36 cellular contexts compared by ENCODE assay signal in the genomic region with DNA sequence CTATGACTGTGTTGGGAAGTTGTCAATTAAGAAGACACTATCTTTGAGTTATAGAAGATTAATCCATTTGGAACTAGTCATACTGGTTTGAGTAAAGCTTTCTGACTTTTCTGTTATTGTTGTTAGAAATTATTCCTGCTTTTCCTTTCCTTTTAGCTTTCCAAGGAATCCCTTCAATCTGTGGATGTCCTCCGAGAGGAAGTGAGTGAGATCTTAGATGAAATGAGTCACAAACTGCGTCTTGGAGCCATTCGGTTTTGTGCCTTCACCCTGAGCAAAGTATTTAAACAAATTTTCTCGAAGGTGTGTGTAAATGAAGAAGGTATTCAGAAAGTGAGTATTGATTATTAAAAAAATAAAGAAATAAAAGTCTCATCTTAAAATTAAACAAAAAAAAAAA. TPM values are rescaled to one million over a fixed set of nuclear protein-coding genes. Genes with fewer than 3 reads are reported as not detected.
DNase-seq lines count a peak whose midpoint lies in the region; ATAC-seq, FAIRE-seq and TF ChIP-seq lines count a peak whose summit lies in the region.
"Had no signal": no experiment of that assay in that cellular context is flagged by ENCODE, and none has a peak within 500 bp of the region (broad histone marks: within the 10 kb centered on the region; RNA-seq: fewer than 3 reads in every experiment).

No MANE protein-coding gene starts in this region.

- peaks cover 10% of the 10 kb centered on the region for H3K9me3 Mint-ChIP-seq in activated CD8-positive, alpha-beta T cell treated with anti-CD3 and anti-CD28 coated beads, Interleukin-2, amount 10 ng/mL, durations not matched to agents 7 days and 5 days (ENCODE audit: insufficient read depth)
- H3K9me3 Mint-ChIP-seq: CD4-positive, alpha-beta T cell had no signal

- no peaks in the 10 kb centered on the region for H3K4me1 Mint-ChIP-seq in activated CD8-positive, alpha-beta T cell treated with anti-CD3 and anti-CD28 coated beads, Interleukin-2, amount 10 ng/mL, durations not matched to agents 7 days and 5 days (ENCODE audit: low read depth)
- H3K4me1 Mint-ChIP-seq: B cell, CD14-positive monocyte had no signal

- TF ChIP-seq CTCF in endothelial cell of umbilical vein (IDR thresholded peaks at IDR 0.05; ENCODE audit: extremely low read depth in 1 of 2, insufficient read depth in 1 of 2, low read depth in 1 of 2, low read length in 2 of 2), result no peak

- FAIRE-seq in endothelial cell of umbilical vein (lab: Jason Lieb, UNC), result no peak
- FAIRE-seq: A204.1, A549 had no signal

- ATAC-seq in activated CD8-positive, alpha-beta T cell treated with anti-CD3 and anti-CD28 coated beads, Interleukin-2, amount 10 ng/mL, durations not matched to agents 7 days and 5 days, result no peak
- ATAC-seq: A549; CD8-positive, alpha-beta T cell had no signal

- TF ChIP-seq POLR2A in endothelial cell of umbilical vein (IDR thresholded peaks at IDR 0.05; ENCODE audit: low read depth, low read length), result no peak

- no peaks in the 10 kb centered on the region for H4K20me1 ChIP-seq in endothelial cell of umbilical vein (replicated peaks; ENCODE audit: control insufficient read depth, extremely low read depth, insufficient read depth, low read length)
- H4K20me1 ChIP-seq: BLaER1; BLaER1 treated with 17β-estradiol and CSF1 and Interleukin-3, amounts not matched to agents 10 nM and 100 nM had no signal

- H3K27ac Mint-ChIP-seq in activated CD8-positive, alpha-beta T cell treated with anti-CD3 and anti-CD28 coated beads, Interleukin-2, amount 10 ng/mL, durations not matched to agents 7 days and 5 days, result no peak overlapping the region
- H3K27ac Mint-ChIP-seq: B cell; CD14-positive monocyte; CD4-positive, alpha-beta memory T cell; CD4-positive, alpha-beta T cell; CD4-positive, CD25-positive, alpha-beta regulatory T cell; CD8-positive, alpha-beta T cell had no signal

- CTCF ChIA-PET in endothelial cell of umbilical vein (lab: Charles Lee), result interaction anchor here (0.7 to 2.0 kb wide), 5 partner anchors 10 to 618 kb away, joined by 3 to 6 read pairs (median 5); a partner anchor contains a TSS
- CTCF ChIA-PET in activated CD8-positive, alpha-beta T cell treated with anti-CD3 and anti-CD28 coated beads, Interleukin-2, amount 10 ng/mL, durations not matched to agents 7 days and 5 days (lab: Charles Lee), result no interaction called here

- no peaks in the 10 kb centered on the region for H3K79me2 ChIP-seq in endothelial cell of umbilical vein (ENCODE audit: control insufficient read depth, insufficient read depth, low read length)

- H3K9ac ChIP-seq in adipocyte (ENCODE audit: low read length), result no peak overlapping the region
- H3K9ac ChIP-seq in endothelial cell of umbilical vein (replicated peaks; ENCODE audit: extremely low read depth, insufficient read depth, low read length), result no peak overlapping the region
- H3K9ac ChIP-seq: BLaER1; BLaER1 treated with 17β-estradiol and CSF1 and Interleukin-3, amounts not matched to agents 10 nM and 100 nM had no signal

- POLR2A ChIA-PET in endothelial cell of umbilical vein (lab: Charles Lee), result no interaction called here
- POLR2A ChIA-PET in activated CD8-positive, alpha-beta T cell treated with anti-CD3 and anti-CD28 coated beads, Interleukin-2, amount 10 ng/mL, durations not matched to agents 7 days and 5 days (lab: Charles Lee), result interaction anchor here (0.7 kb wide), 1 partner anchor 402 kb away, joined by 3 read pairs; no protein-coding TSS in a partner anchor

- no peak overlapping the region for H3K27ac ChIP-seq in endothelial cell of umbilical vein (ENCODE audit: insufficient read depth, low read depth, low read length)
- H3K27ac ChIP-seq: 22Rv1; A549; BLaER1; BLaER1 treated with 17β-estradiol and CSF1 and Interleukin-3, amounts not matched to agents 10 nM and 100 nM; C4-2B had no signal

- H3K4me1 ChIP-seq in adipocyte (ENCODE audit: control insufficient read depth, insufficient read depth, low read length) (no peaks in the 10 kb centered on the region), endothelial cell of umbilical vein (ENCODE audit: control insufficient read depth, extremely low read depth, insufficient read depth, low read length) (peaks cover 7% of the 10 kb centered on the region)
- H3K4me1 ChIP-seq: A549; BE2C; BLaER1; BLaER1 treated with 17β-estradiol and CSF1 and Interleukin-3, amounts not matched to agents 10 nM and 100 nM; Caco-2 had no signal

- BruUV-seq in endothelial cell of umbilical vein (replicated peaks; lab: Mats Ljungman, UMichigan), result no TSS peak

- no peaks in the 10 kb centered on the region for H3K9me1 ChIP-seq in endothelial cell of umbilical vein (replicated peaks; ENCODE audit: control insufficient read depth, extremely low read depth, insufficient read depth, low read length)

- no peak overlapping the region for H2AFZ ChIP-seq in endothelial cell of umbilical vein (ENCODE audit: low read depth, low read length)

- H3K4me2 ChIP-seq in endothelial cell of umbilical vein (ENCODE audit: insufficient read depth, low read length), result peak overlapping the region; percentile 32
- H3K4me2 ChIP-seq: A549; BLaER1; BLaER1 treated with 17β-estradiol and CSF1 and Interleukin-3, amounts not matched to agents 10 nM and 100 nM had no signal

- dilution Hi-C loops in endothelial cell of umbilical vein (cut with MboI; ENCODE audit: extremely low pct_ligation_motif_present, low sequenced_read_pairs), result no loop called here

- H3K36me3 ChIP-seq in adipocyte (ENCODE audit: control insufficient read depth, insufficient read depth, low read length, severe bottlenecking) (peaks cover 94% of the 10 kb centered on the region), endothelial cell of umbilical vein (ENCODE audit: control insufficient read depth in 2 of 2, extremely low read depth in 1 of 2, insufficient read depth in 2 of 2, low read length in 2 of 2) (peaks cover 15 to 18% of the 10 kb centered on the region in 2 experiments)

- intact Hi-C loops in endothelial cell of umbilical vein (cut with micrococcal nuclease), result no loop called here

- H3K27me3 Mint-ChIP-seq in activated CD8-positive, alpha-beta T cell treated with anti-CD3 and anti-CD28 coated beads, Interleukin-2, amount 10 ng/mL, durations not matched to agents 7 days and 5 days (ENCODE audit: low read depth), result no peaks in the 10 kb centered on the region
- H3K27me3 Mint-ChIP-seq: B cell; CD4-positive, alpha-beta memory T cell; CD4-positive, alpha-beta T cell; CD4-positive, CD25-positive, alpha-beta regulatory T cell; CD8-positive, alpha-beta memory T cell had no signal

- H3K4me3 Mint-ChIP-seq in activated CD8-positive, alpha-beta T cell treated with anti-CD3 and anti-CD28 coated beads, Interleukin-2, amount 10 ng/mL, durations not matched to agents 7 days and 5 days, result no peak overlapping the region
- H3K4me3 Mint-ChIP-seq: B cell; CD14-positive monocyte; CD4-positive, alpha-beta memory T cell; CD4-positive, alpha-beta T cell; CD4-positive, CD25-positive, alpha-beta regulatory T cell; CD8-positive, alpha-beta memory T cell; CD8-positive, alpha-beta T cell had no signal

- no peaks in the 10 kb centered on the region for H3K27me3 ChIP-seq in adipocyte (replicated peaks; ENCODE audit: control insufficient read depth, insufficient read depth, low read length)
- H3K27me3 ChIP-seq in endothelial cell of umbilical vein (ENCODE audit: control insufficient read depth in 2 of 2, insufficient read depth in 2 of 2, low read length in 2 of 2), result no peaks in the 10 kb centered on the region
- H3K27me3 ChIP-seq: BE2C; BLaER1; BLaER1 treated with 17β-estradiol and CSF1 and Interleukin-3, amounts not matched to agents 10 nM and 100 nM had no signal

- peak overlapping the region; percentile 54 for H3K4me3 ChIP-seq in adipocyte (ENCODE audit: low read length)
- H3K4me3 ChIP-seq in endothelial cell of umbilical vein (replicated peaks in 1 of 3; ENCODE audit: insufficient read depth in 1 of 3, low read depth in 1 of 3, low read length in 3 of 3), result no peak overlapping the region
- H3K4me3 ChIP-seq: A549; BLaER1; BLaER1 treated with 17β-estradiol and CSF1 and Interleukin-3, amounts not matched to agents 10 nM and 100 nM had no signal

- H3K36me3 Mint-ChIP-seq in activated CD8-positive, alpha-beta T cell treated with anti-CD3 and anti-CD28 coated beads, Interleukin-2, amount 10 ng/mL, durations not matched to agents 7 days and 5 days (ENCODE audit: low read depth), result peaks cover 85% of the 10 kb centered on the region

- H3K9me3 ChIP-seq in adipocyte (ENCODE audit: control insufficient read depth, low read length), result peaks cover 87% of the 10 kb centered on the region
- H3K9me3 ChIP-seq in endothelial cell of umbilical vein (replicated peaks; ENCODE audit: control insufficient read depth, insufficient read depth, low read length), result no peaks in the 10 kb centered on the region
- H3K9me3 ChIP-seq: BE2C had no signal

- DNase-seq in ELR (ENCODE audit: low read depth) (peak; percentile 8), adipocyte (ENCODE audit: low read depth) (no peak), dermis blood vessel endothelial cell (peak; percentile 54), endothelial cell of umbilical vein (ENCODE audit: low read depth, low spot score) (peak; percentile 15), HCEC 1CT (no peak), inferior parietal cortex (ENCODE audit: extremely low spot score) (no peak)
- DNase-seq in activated T-cell treated with anti-CD3 and anti-CD28 coated beads, Interleukin-2, amount 50 U/mL, for 48 hours, result no peak
- DNase-seq in activated CD8-positive, alpha-beta T cell treated with anti-CD3 and anti-CD28 coated beads, Interleukin-2, amount 10 ng/mL, durations not matched to agents 7 days and 5 days, result no peak
- DNase-seq: 8988T; ACHN; AML-193; BE2C; C1 segment of cervical spinal cord; Caco-2; Calu3; CD4-positive, alpha-beta memory T cell; CD4-positive, alpha-beta T cell; CD4-positive, CD25-positive, alpha-beta regulatory T cell; CD8-positive, alpha-beta memory T cell; CD8-positive, alpha-beta T cell; COR-L47; DMS 273 treated with DMSO at 0.1 percent for 48 hours; DMS153; DMS53; DMS79; DMS79 treated with DMSO at 0.1 percent for 48 hours; DND-41; EL had no signal

TF ChIP-seq in endothelial cell of umbilical vein, 7 proteins besides CTCF, POLR2A, EP300 and RAD21 (continues in another document):
- TF ChIP-seq POLR2AphosphoS5 (IDR thresholded peaks at IDR 0.05; ENCODE audit: insufficient read depth, low read depth, low read length), result no peak
- TF ChIP-seq GATA2 (IDR thresholded peaks at IDR 0.05; ENCODE audit: insufficient read depth, insufficient read length, low read depth, low read length), result no peak

RNA-seq across cellular contexts. Expression of a gene that starts 19.3 kb away (rescaled TPM):
- 51.7 and 69.0 TPM in 2 replicates for total RNA-seq in dermis blood vessel endothelial cell
- 44.1 and 51.4 TPM in 2 replicates for total RNA-seq in endothelial cell of umbilical vein
- polyA plus RNA-seq in endothelial cell of umbilical vein, result 17.7 and 18.9 TPM in 2 replicates
- 24.5 and 25.7 TPM in 2 replicates for polyA plus RNA-seq in endothelial cell of umbilical vein (2011; cell fraction: cytosol; rRNA removed)
- 40.1 and 61.1 TPM in 2 replicates for polyA plus RNA-seq in endothelial cell of umbilical vein (2011; cell fraction: nucleus; rRNA removed)
- 35.9 and 49.0 TPM in 2 replicates for polyA plus RNA-seq in endothelial cell of umbilical vein (2012)
- 33.4 and 34.4 TPM in 2 replicates for polyA minus RNA-seq in endothelial cell of umbilical vein
- 21.2 TPM for polyA minus RNA-seq in endothelial cell of umbilical vein (2011; cell fraction: cytosol; rRNA and poly(A)+ RNA removed)
- polyA minus RNA-seq in endothelial cell of umbilical vein (2011; cell fraction: nucleus; rRNA and poly(A)+ RNA removed), result 19.8 and 25.5 TPM in 2 replicates
- total RNA-seq in activated CD8-positive, alpha-beta T cell treated with anti-CD3 and anti-CD28 coated beads, Interleukin-2, amount 10 ng/mL, durations not matched to agents 7 days and 5 days, result 10 to 100 TPM; 35.7 to 37.9 TPM

Comparison
In these comparisons a context has a peak if more than half of its experiments do, and no peak if none do; other contexts are left out.
1. DNase-seq: peak in ELR (single experiment), dermis blood vessel endothelial cell (single experiment) and endothelial cell of umbilical vein (single experiment); none in adipocyte (single experiment), HCEC 1CT (single experiment), activated T-cell treated with anti-CD3 and anti-CD28 coated beads, Interleukin-2, amount 50 U/mL, for 48 hours (0 of 2), activated CD8-positive, alpha-beta T cell treated with anti-CD3 and anti-CD28 coated beads, Interleukin-2, amount 10 ng/mL, durations not matched to agents 7 days and 5 days (single experiment) and inferior parietal cortex (single experiment).